In the genomic region with DNA sequence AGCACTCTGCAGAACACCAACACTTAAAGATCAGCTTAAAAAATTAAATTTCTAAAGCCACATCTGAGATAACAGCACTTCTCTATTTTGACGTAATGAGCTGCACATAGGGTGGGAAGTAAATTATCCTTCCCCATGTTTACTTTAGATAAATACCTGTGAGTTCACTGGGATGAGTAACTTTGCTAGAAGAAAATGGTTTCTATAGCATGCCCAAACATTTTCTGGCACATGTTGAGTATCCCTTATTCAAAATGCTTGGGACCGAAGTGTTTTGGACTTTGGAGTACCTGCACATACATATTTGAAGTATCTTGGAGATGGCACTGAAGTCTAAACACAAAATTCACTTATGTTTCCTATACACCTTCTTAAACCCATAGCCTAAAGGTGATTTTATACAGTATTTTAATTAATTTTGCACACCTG, we compare ENCODE assay signal across 10 cellular contexts. TPM values are rescaled to one million over a fixed set of nuclear protein-coding genes. Genes with fewer than 3 reads are reported as not detected.
DNase-seq lines count a peak whose midpoint lies in the region; ATAC-seq and TF ChIP-seq lines count a peak whose summit lies in the region.
"Had no signal": no experiment of that assay in that cellular context is flagged by ENCODE, and none has a peak within 500 bp of the region (broad histone marks: within the 10 kb centered on the region; RNA-seq: fewer than 3 reads in every experiment).

No MANE protein-coding gene starts in this region.

- H3K36me3 ChIP-seq in stomach (peaks cover 92 to 100% (median 100%) of the 10 kb centered on the region in 4 donors), aorta (ENCODE audit: control insufficient read depth in 1 of 2, insufficient read depth in 2 of 2, low read length in 1 of 2) (peaks cover 5 to 20% of the 10 kb centered on the region in 2 donors)

- 22 to 32% (median 28%) methylated on average over 2 of the region's 2 CpGs for WGBS in stomach, 5 donors
- 21 to 24% methylated on average over 2 of the region's 2 CpGs for WGBS in aorta, 2 donors

- TF ChIP-seq POLR2A in stomach (IDR thresholded peaks at IDR 0.05): no peak

- intact Hi-C loops in activated CD4-positive, alpha-beta T cell treated with anti-CD3 and anti-CD28 coated beads for 36 hours (cut with DNase I, micrococcal nuclease): loop anchor here in 1 of 2 experiments (5.0 kb wide), 1 partner anchor 214 kb away; no protein-coding TSS in a partner anchor
- intact Hi-C loops in stomach (cut with DNase I; ENCODE audit: low total_unique reads): no loop called here
- intact Hi-C loops in aorta (cut with DNase I): loop anchor here in 1 of 2 donors (10.0 kb wide), 1 partner anchor 211 kb away; no protein-coding TSS in a partner anchor

- TF ChIP-seq CTCF in WI38 (IDR thresholded peaks at IDR 0.05; ENCODE audit: low read depth, low read length) (no peak), fibroblast of villous mesenchyme (IDR thresholded peaks at IDR 0.05; ENCODE audit: insufficient read depth, low read depth, low read length) (no peak), stomach (IDR thresholded peaks at IDR 0.05) (no peak)

- POLR2A ChIA-PET in activated CD4-positive, alpha-beta T cell treated with anti-CD3 and anti-CD28 coated beads for 36 hours (lab: Charles Lee): interaction anchor here (0.7 to 2.1 kb wide), 2 partner anchors 10 to 133 kb away, joined by 4 to 7 read pairs; no protein-coding TSS in a partner anchor

- CTCF ChIA-PET in activated CD4-positive, alpha-beta T cell treated with anti-CD3 and anti-CD28 coated beads for 36 hours (lab: Charles Lee): interaction anchor here (1.4 to 2.0 kb wide), 2 partner anchors 9 to 10 kb away, joined by 3 to 5 read pairs; no protein-coding TSS in a partner anchor

- H3K27ac ChIP-seq in stomach (peak overlapping the region in 4 of 5 donors; percentile 35 to 100 (median 99)), aorta (ENCODE audit: low read depth in 1 of 2, low read length in 2 of 2) (no peak overlapping the region)

- H3K9me3 ChIP-seq in stomach (no peaks in the 10 kb centered on the region), aorta (ENCODE audit: control insufficient read depth, low read length) (no peaks in the 10 kb centered on the region)

- H3K4me1 Mint-ChIP-seq in activated CD4-positive, alpha-beta T cell treated with anti-CD3 and anti-CD28 coated beads for 36 hours: peaks cover 81% of the 10 kb centered on the region

- TF ChIP-seq EP300 in stomach (IDR thresholded peaks at IDR 0.05): no peak

- H3K27me3 ChIP-seq in stomach: no peaks in the 10 kb centered on the region
- H3K27me3 ChIP-seq in aorta (ENCODE audit: control insufficient read depth in 1 of 2, insufficient read depth in 2 of 2, low read length in 1 of 2): no peaks in the 10 kb centered on the region

- H3K9me3 Mint-ChIP-seq in activated CD4-positive, alpha-beta T cell treated with anti-CD3 and anti-CD28 coated beads for 36 hours (ENCODE audit: low read depth): no peaks in the 10 kb centered on the region
- H3K9me3 Mint-ChIP-seq: T-helper 1 cell treated with Interleukin-12 subunit alpha and Interleukin-12 subunit beta and Interleukin-4 antibody, amounts not matched to agents 30 μg/mL and 1 μg/mL, for 36 hours had no signal

- no peak for DNase-seq in activated CD4-positive, alpha-beta T cell treated with anti-CD3 and anti-CD28 coated beads for 36 hours
- DNase-seq in activated CD4-positive, alpha-beta T cell treated with anti-CD3 and anti-CD28 coated beads, Interleukin-2, amount 50 U/mL, for 1 hour: no peak
- DNase-seq in fibroblast of villous mesenchyme (ENCODE audit: low read depth) (peak; percentile 42), stomach (no peak), aorta (no peak)
- no peak for DNase-seq in activated CD8-positive, alpha-beta memory T cell treated with anti-CD3 and anti-CD28 coated beads for 24 hours
- DNase-seq: NCI-H2081 had no signal

- H3K4me3 Mint-ChIP-seq in activated CD4-positive, alpha-beta T cell treated with anti-CD3 and anti-CD28 coated beads for 36 hours: no peak overlapping the region
- H3K4me3 Mint-ChIP-seq: T-helper 1 cell treated with Interleukin-12 subunit alpha and Interleukin-12 subunit beta and Interleukin-4 antibody, amounts not matched to agents 30 μg/mL and 1 μg/mL, for 36 hours had no signal

- H3K36me3 Mint-ChIP-seq in activated CD4-positive, alpha-beta T cell treated with anti-CD3 and anti-CD28 coated beads for 36 hours (ENCODE audit: low read depth): peaks cover 88% of the 10 kb centered on the region

- ATAC-seq in activated CD4-positive, alpha-beta T cell treated with anti-CD3 and anti-CD28 coated beads for 36 hours: no peak
- ATAC-seq in aorta (ENCODE audit: low FRiP score) (no peak), HG02763 (IDR thresholded peaks at IDR 0.05; ENCODE audit: unreplicated experiment) (no peak)

- H3K4me1 ChIP-seq in stomach: peaks cover 71 to 96% (median 87%) of the 10 kb centered on the region in 4 donors
- H3K4me1 ChIP-seq in aorta (ENCODE audit: control insufficient read depth in 1 of 2, insufficient read depth in 2 of 2, low read length in 2 of 2): peaks cover 9% of the 10 kb centered on the region in 2 donors

- no peaks in the 10 kb centered on the region for H3K27me3 Mint-ChIP-seq in activated CD4-positive, alpha-beta T cell treated with anti-CD3 and anti-CD28 coated beads for 36 hours

- peak overlapping the region; percentile 13 for H3K27ac Mint-ChIP-seq in activated CD4-positive, alpha-beta T cell treated with anti-CD3 and anti-CD28 coated beads for 36 hours
- H3K27ac Mint-ChIP-seq: T-helper 1 cell treated with Interleukin-12 subunit alpha and Interleukin-12 subunit beta and Interleukin-4 antibody, amounts not matched to agents 30 μg/mL and 1 μg/mL, for 36 hours had no signal

- H3K4me3 ChIP-seq in WI38 (ENCODE audit: low read depth, low read length): peak overlapping the region; percentile 7
- H3K4me3 ChIP-seq in fibroblast of villous mesenchyme (ENCODE audit: low read depth, low read length): peak overlapping the region; percentile 95
- peak overlapping the region in 3 of 4 donors; percentile 94 to 100 (median 98) for H3K4me3 ChIP-seq in stomach
- peak overlapping the region in 1 of 2 donors; percentile 26 for H3K4me3 ChIP-seq in aorta (ENCODE audit: low read length in 2 of 2)

RNA-seq across cellular contexts. Expression of a gene that starts 6.6 kb away (rescaled TPM):
- total RNA-seq in activated CD4-positive, alpha-beta T cell treated with anti-CD3 and anti-CD28 coated beads for 36 hours: 100 to 1,000 TPM; 211 to 296 TPM
- total RNA-seq in fibroblast of villous mesenchyme (914 and 1,547 TPM in 2 replicates), stomach (100 to 1,000 TPM; 141 to 716 (median 250) TPM), aorta (100 to 1,000 TPM; 329 to 405 TPM)
- polyA plus RNA-seq in stomach (10 to 100 TPM; 26.6 to 88.6 (median 27.2) TPM), aorta (100 to 1,000 TPM in 1 of 2 donors, 10 to 100 TPM in 1; 46.0 to 206 TPM)

Comparison
In these comparisons a context has a peak if more than half of its experiments do, and no peak if none do; other contexts are left out.
1. H3K27ac ChIP-seq: peak in stomach (4 of 5); none in aorta (0 of 2).